8 cellular contexts compared by ENCODE assay signal in genomic region chr2:6352906-6353515, GRCh38.
DNase-seq lines count a peak whose midpoint lies in the region; ATAC-seq and TF ChIP-seq lines count a peak whose summit lies in the region.

No MANE protein-coding gene starts in this region.

- no peak overlapping the region for H3K4me3 Mint-ChIP-seq in T-cell
- no peak overlapping the region for H3K4me3 Mint-ChIP-seq in T-helper 17 cell

- no peaks in the 10 kb centered on the region for H3K79me1 ChIP-seq in mesendoderm (ENCODE audit: low read length)

- ATAC-seq in body of pancreas, result peak; percentile 82
- ATAC-seq in T-cell (replicated peaks in 1 of 4), result no peak
- ATAC-seq in HG03442 (IDR thresholded peaks at IDR 0.05; ENCODE audit: unreplicated experiment), result no peak
- ATAC-seq in T-helper 17 cell, result no peak

- no peaks in the 10 kb centered on the region for H3K36me3 ChIP-seq in body of pancreas (replicated peaks in 1 of 2; ENCODE audit: insufficient read depth in 1 of 2, low read depth in 2 of 2)
- H3K36me3 ChIP-seq in mesendoderm (ENCODE audit: control insufficient read depth, insufficient read depth, low read length), result no peaks in the 10 kb centered on the region

- H3K56ac ChIP-seq in mesendoderm (ENCODE audit: low read length), result no peak overlapping the region

- H2BK15ac ChIP-seq in mesendoderm (replicated peaks; ENCODE audit: low read depth), result no peak overlapping the region

- intact Hi-C loops in body of pancreas (cut with DNase I), result loop anchor here (10.0 kb wide), 1 partner anchor 422 kb away; no protein-coding TSS in a partner anchor

- H3K4ac ChIP-seq in mesendoderm (ENCODE audit: low read depth, low read length), result no peak overlapping the region

- no peak overlapping the region for H3K27ac ChIP-seq in body of pancreas
- H3K27ac ChIP-seq in mesendoderm (ENCODE audit: low read depth, low read length), result no peak overlapping the region

- TF ChIP-seq CTCF in LNCaP clone FGC (IDR thresholded peaks at IDR 0.05; ENCODE audit: control insufficient read depth, extremely low read depth, insufficient read depth), result peak; percentile 65
- TF ChIP-seq CTCF in body of pancreas (IDR thresholded peaks at IDR 0.05), result peak; percentile 34 to 85 (median 76)

- no peak overlapping the region for H3K4me3 ChIP-seq in LNCaP clone FGC (ENCODE audit: low read depth, low read length)
- no peak overlapping the region for H3K4me3 ChIP-seq in body of pancreas
- no peak overlapping the region for H3K4me3 ChIP-seq in mesendoderm (ENCODE audit: low read length)

- POLR2A ChIA-PET in T-cell (lab: Charles Lee), result no interaction called here

- no peak overlapping the region for H2AK5ac ChIP-seq in mesendoderm (ENCODE audit: low read length)

- H4K8ac ChIP-seq in mesendoderm (ENCODE audit: low read depth, low read length), result no peak overlapping the region

- H3K23ac ChIP-seq in mesendoderm (ENCODE audit: low read length), result no peak overlapping the region

- CTCF ChIA-PET in T-cell (lab: Charles Lee), result no interaction called here

- H3K27me3 Mint-ChIP-seq in T-cell, result no peaks in the 10 kb centered on the region
- no peaks in the 10 kb centered on the region for H3K27me3 Mint-ChIP-seq in T-helper 17 cell

- peaks cover 0 to 4% (median 3%) of the 10 kb centered on the region in 3 donors for H3K9me3 Mint-ChIP-seq in T-cell

- H3K9me3 ChIP-seq in body of pancreas (no peaks in the 10 kb centered on the region), T-helper 17 cell (ENCODE audit: control insufficient read depth, low read length, poor library complexity, severe bottlenecking) (no peaks in the 10 kb centered on the region)

- H3K27me3 ChIP-seq in body of pancreas (no peaks in the 10 kb centered on the region), mesendoderm (ENCODE audit: insufficient read depth, low read length, poor library complexity) (no peaks in the 10 kb centered on the region)

- H3K9ac ChIP-seq in mesendoderm (ENCODE audit: low read length), result no peak overlapping the region

- H3K18ac ChIP-seq in mesendoderm (ENCODE audit: low read length), result no peak overlapping the region

- no peak overlapping the region for H2BK120ac ChIP-seq in mesendoderm (ENCODE audit: low read depth, low read length)

- no peak overlapping the region for H4K5ac ChIP-seq in mesendoderm (ENCODE audit: low read length)

- DNase-seq in COR-L47 (lab: John Stamatoyannopoulos, UW), result peak; percentile 25
- DNase-seq in LNCaP clone FGC (ENCODE audit: low read depth), result no peak
- DNase-seq in body of pancreas, result peak; percentile 61 to 73 (median 72)
- DNase-seq in mesendoderm, result peak; percentile 78
- no peak for DNase-seq in T-cell
- no peak for DNase-seq in stimulated activated CD8-positive, alpha-beta memory T cell treated with anti-CD3 and anti-CD28 coated beads, Interleukin-4, amount 100 ng/mL, for 48 hours
- DNase-seq in T-helper 17 cell, result no peak

- H2BK5ac ChIP-seq in mesendoderm (ENCODE audit: low read length), result no peak overlapping the region

- no peak overlapping the region for H3K4me2 ChIP-seq in mesendoderm (ENCODE audit: low read length)

- no peak for TF ChIP-seq POLR2A in body of pancreas (IDR thresholded peaks at IDR 0.05)

- H3K36me3 Mint-ChIP-seq in T-cell (no peaks in the 10 kb centered on the region), T-helper 17 cell (ENCODE audit: low read depth) (no peaks in the 10 kb centered on the region)

- H3K4me1 ChIP-seq in body of pancreas, result no peaks in the 10 kb centered on the region
- H3K4me1 ChIP-seq in mesendoderm (ENCODE audit: control insufficient read depth, low read depth, low read length), result no peaks in the 10 kb centered on the region

- H3K4me1 Mint-ChIP-seq in T-cell (peaks cover 0 to 2% (median 0%) of the 10 kb centered on the region in 3 donors), T-helper 17 cell (no peaks in the 10 kb centered on the region)

- H3K27ac Mint-ChIP-seq in T-cell (no peak overlapping the region), T-helper 17 cell (no peak overlapping the region)

- H3K79me2 ChIP-seq in mesendoderm (ENCODE audit: control insufficient read depth, insufficient read depth, low read length), result no peaks in the 10 kb centered on the region

- 25 to 34% methylated on average over 8 of the region's 8 CpGs for WGBS in body of pancreas, 2 donors
- WGBS in mesendoderm (ENCODE audit: extremely low coverage, insufficient coverage, low lambda C conversion rate), result no CpG with 5 or more reads among the region's 8 CpGs

Comparison
In these comparisons a context has a peak if more than half of its experiments do, and no peak if none do; other contexts are left out.
1. DNase-seq: peak in COR-L47 (single experiment), body of pancreas (4 of 4) and mesendoderm (single experiment); none in LNCaP clone FGC (single experiment), T-cell (0 of 34), stimulated activated CD8-positive, alpha-beta memory T cell treated with anti-CD3 and anti-CD28 coated beads, Interleukin-4, amount 100 ng/mL, for 48 hours (single experiment) and T-helper 17 cell (0 of 3).